Comparison of ENCODE assay signal across 25 cellular contexts in genomic region chr12:30930238-30931010, GRCh38. TPM values are rescaled to one million over a fixed set of nuclear protein-coding genes. Genes with fewer than 3 reads are reported as not detected.
A peak's percentile ranks its signal among the peaks of the same experiment; 100 is the strongest.
DNase-seq lines count a peak whose midpoint lies in the region; ATAC-seq, FAIRE-seq and TF ChIP-seq lines count a peak whose summit lies in the region.
"Had no signal": no experiment of that assay in that cellular context is flagged by ENCODE, and none has a peak within 500 bp of the region (broad histone marks: within the 10 kb centered on the region; RNA-seq: fewer than 3 reads in every experiment).

No MANE protein-coding gene starts in this region.

- WGBS in thyroid gland, 2 donors: 65 to 67% methylated on average over 12 of the region's 12 CpGs

- H3K79me2 ChIP-seq in Karpas-422 (ENCODE audit: low read length): no peaks in the 10 kb centered on the region

- H3K27ac ChIP-seq in VCaP (peak overlapping the region; percentile 58), kidney (ENCODE audit: low read depth in 2 of 2, low read length in 2 of 2) (no peak overlapping the region), thyroid gland (no peak overlapping the region), Karpas-422 (ENCODE audit: low read length) (no peak overlapping the region)
- H3K27ac ChIP-seq: ascending aorta, pancreas, SJCRH30 had no signal

- H3K36me3 ChIP-seq in kidney (ENCODE audit: control insufficient read depth in 1 of 2, insufficient read depth in 2 of 2, low read length in 2 of 2): no peaks in the 10 kb centered on the region
- no peaks in the 10 kb centered on the region for H3K36me3 ChIP-seq in thyroid gland
- H3K36me3 ChIP-seq in Karpas-422 (ENCODE audit: insufficient read depth, low read length): no peaks in the 10 kb centered on the region
- H3K36me3 ChIP-seq: ascending aorta, pancreas, SJCRH30 had no signal

- DNase-seq in activated effector memory CD4-positive, alpha-beta T cell treated with anti-CD3 and anti-CD28 coated beads, Interleukin-2, amount 50 U/mL, for 16 hours: peak; percentile 56
- DNase-seq in activated effector memory CD4-positive, alpha-beta T cell treated with Interleukin-2 at 50 U/mL for 16 hours: no peak
- peak; percentile 69 for DNase-seq in kidney
- peak; percentile 11 to 23 for DNase-seq in thyroid gland
- DNase-seq in Karpas-422: no peak
- no peak for DNase-seq in activated naive CD4-positive, alpha-beta T cell treated with anti-CD3 and anti-CD28 coated beads, Interleukin-2, amount 50 U/mL, for 16 hours
- DNase-seq: activated T-cell treated with anti-CD3 and anti-CD28 coated beads, Interleukin-2, amount 50 U/mL, for 72 hours; central memory CD4-positive, alpha-beta T cell; EL; foreskin melanocyte; hypothalamus; Kasumi-1; mammary epithelial cell; naive B cell; NCI-H774; pancreas; SJCRH30; stimulated activated CD8-positive, alpha-beta memory T cell treated with anti-CD3 and anti-CD28 coated beads, Interleukin-4, amount 100 ng/mL, for 48 hours had no signal

- ATAC-seq in HG02588 (IDR thresholded peaks at IDR 0.05; ENCODE audit: unreplicated experiment): no peak
- ATAC-seq: activated T-cell treated with anti-CD3 and anti-CD28 coated beads, Interleukin-2, amount 50 U/mL, for 72 hours; pancreas had no signal

- FAIRE-seq in kidney (lab: Jason Lieb, UNC): no peak
- FAIRE-seq: GM19239, pancreas had no signal

- TF ChIP-seq POLR2A in thyroid gland (IDR thresholded peaks at IDR 0.05): no peak

- H3K9me3 ChIP-seq in kidney (ENCODE audit: control insufficient read depth in 1 of 2, low read length in 2 of 2): no peaks in the 10 kb centered on the region
- H3K9me3 ChIP-seq in thyroid gland: no peaks in the 10 kb centered on the region
- H3K9me3 ChIP-seq in Karpas-422 (ENCODE audit: low read length): no peaks in the 10 kb centered on the region
- H3K9me3 ChIP-seq: ascending aorta, pancreas, SJCRH30 had no signal

- H3K9me2 ChIP-seq in Karpas-422 (replicated peaks; ENCODE audit: insufficient read depth, low read length): no peaks in the 10 kb centered on the region

- H3K4me3 ChIP-seq in kidney (ENCODE audit: low read length in 2 of 2): no peak overlapping the region
- no peak overlapping the region for H3K4me3 ChIP-seq in thyroid gland (replicated peaks in 1 of 3)
- no peak overlapping the region for H3K4me3 ChIP-seq in Karpas-422 (ENCODE audit: low read length)
- H3K4me3 ChIP-seq: ascending aorta, pancreas, SJCRH30 had no signal

- TF ChIP-seq CTCF in VCaP (conservative IDR thresholded peaks at IDR 0.05) (no peak), kidney (IDR thresholded peaks at IDR 0.05; ENCODE audit: borderline replicate concordance, extremely low read depth, insufficient read depth) (no peak), thyroid gland (IDR thresholded peaks at IDR 0.05) (no peak)

- H3K9ac ChIP-seq in kidney (ENCODE audit: low read length in 2 of 2) (no peak overlapping the region), Karpas-422 (ENCODE audit: low read length) (no peak overlapping the region)

- no peak overlapping the region for H2AFZ ChIP-seq in Karpas-422 (ENCODE audit: low read length)

- no peaks in the 10 kb centered on the region for H3K27me3 ChIP-seq in thyroid gland
- no peaks in the 10 kb centered on the region for H3K27me3 ChIP-seq in Karpas-422 (ENCODE audit: low read length)
- H3K27me3 ChIP-seq: ascending aorta, pancreas, SJCRH30 had no signal

- no peaks in the 10 kb centered on the region for H4K20me1 ChIP-seq in Karpas-422 (ENCODE audit: insufficient read depth, low read depth, low read length)

- no peak overlapping the region for H3K4me2 ChIP-seq in Karpas-422 (ENCODE audit: low read depth, low read length, poor library complexity, severe bottlenecking)

- intact Hi-C loops in kidney (cut with DNase I): no loop called here
- intact Hi-C loops in thyroid gland (cut with DNase I): no loop called here

- H3K4me1 ChIP-seq in kidney (ENCODE audit: control insufficient read depth in 1 of 2, insufficient read depth in 1 of 2, low read depth in 1 of 2, low read length in 2 of 2) (peaks cover 6 to 7% of the 10 kb centered on the region in 2 donors), thyroid gland (peaks cover 0 to 6% of the 10 kb centered on the region in 2 donors), Karpas-422 (ENCODE audit: low read length) (no peaks in the 10 kb centered on the region)
- H3K4me1 ChIP-seq: ascending aorta, pancreas had no signal

RNA-seq across cellular contexts. Expression of gene TSPAN11, which starts 3.9 kb away (rescaled TPM):
- total RNA-seq in kidney (7.5 TPM), thyroid gland (1 to 10 TPM; 2.0 to 7.5 (median 4.4) TPM)
- 1.3 TPM for polyA plus RNA-seq in kidney (ENCODE audit: insufficient read depth, low read depth, low replicate concordance)
- not detected in 2 replicates for total RNA-seq in Karpas-422 (2014; rRNA removed; shearing (Covaris generic); ENCODE audit: low replicate concordance)
- total RNA-seq: HT1080; OCI-LY7; T-helper 1 cell treated with Interleukin-12 subunit alpha and Interleukin-12 subunit beta and Interleukin-4 antibody, amounts not matched to agents 30 ng/mL and 1 ng/mL, for 36 hours had no signal

Comparison
In these comparisons a context has a peak if more than half of its experiments do, and no peak if none do; other contexts are left out.
1. DNase-seq: peak in activated effector memory CD4-positive, alpha-beta T cell treated with anti-CD3 and anti-CD28 coated beads, Interleukin-2, amount 50 U/mL, for 16 hours (single experiment), kidney (single experiment) and thyroid gland (2 of 2); none in activated effector memory CD4-positive, alpha-beta T cell treated with Interleukin-2 at 50 U/mL for 16 hours (single experiment), Karpas-422 (single experiment) and activated naive CD4-positive, alpha-beta T cell treated with anti-CD3 and anti-CD28 coated beads, Interleukin-2, amount 50 U/mL, for 16 hours (single experiment).